8 cellular contexts compared by ENCODE assay signal in genomic region chr1:152111515-152111968, GRCh38. TPM values are rescaled to one million over a fixed set of nuclear protein-coding genes. Genes with fewer than 3 reads are reported as not detected.
DNase-seq lines count a peak whose midpoint lies in the region; ATAC-seq and TF ChIP-seq lines count a peak whose summit lies in the region.

No MANE protein-coding gene starts in this region.

- peaks cover 23 to 36% of the 10 kb centered on the region in 2 donors for H3K4me1 ChIP-seq in mucosa of rectum (ENCODE audit: control insufficient read depth in 2 of 2, insufficient read depth in 2 of 2, low read length in 2 of 2)

- H3K4me3 ChIP-seq in choroid plexus epithelial cell (ENCODE audit: low read depth, low read length) (peak overlapping the region; percentile 49), mucosa of rectum (ENCODE audit: low read length in 2 of 2) (peak overlapping the region; percentile 43 to 67)

- no peak overlapping the region for H3K9ac ChIP-seq in mucosa of rectum (ENCODE audit: low read depth in 1 of 2, low read length in 2 of 2)

- ATAC-seq in HG03175 (IDR thresholded peaks at IDR 0.05; ENCODE audit: unreplicated experiment), result no peak

- H3K36me3 ChIP-seq in mucosa of rectum (ENCODE audit: control insufficient read depth in 2 of 2, insufficient read depth in 2 of 2, low read length in 2 of 2), result no peaks in the 10 kb centered on the region

- no peak overlapping the region for H3K4me3 Mint-ChIP-seq in osteocyte (ENCODE audit: unreplicated experiment)

- no peaks in the 10 kb centered on the region for H3K4me1 Mint-ChIP-seq in osteocyte (ENCODE audit: unreplicated experiment)

- peaks cover 5% of the 10 kb centered on the region for H3K27me3 Mint-ChIP-seq in osteocyte (ENCODE audit: unreplicated experiment)

- no peaks in the 10 kb centered on the region for H3K36me3 Mint-ChIP-seq in osteocyte (ENCODE audit: unreplicated experiment)

- no peak overlapping the region for H3K27ac Mint-ChIP-seq in osteocyte (ENCODE audit: unreplicated experiment)

- peak; percentile 57 for DNase-seq in activated CD4-positive, alpha-beta T cell treated with anti-CD3 and anti-CD28 coated beads for 48 hours
- DNase-seq in activated CD4-positive, alpha-beta T cell treated with anti-CD3 and anti-CD28 coated beads for 1 hour, result no peak
- peak; percentile 56 for DNase-seq in NCI-H748 treated with DMSO at 0.1 percent for 48 hours (lab: John Stamatoyannopoulos, UW)
- DNase-seq in choroid plexus epithelial cell (ENCODE audit: low read depth), result peak; percentile 55
- no peak for DNase-seq in osteocyte (ENCODE audit: extremely low spot score, unreplicated experiment)
- no peak for DNase-seq in NCI-H2107 (lab: John Stamatoyannopoulos, UW)

- H3K27me3 ChIP-seq in mucosa of rectum (ENCODE audit: control insufficient read depth in 2 of 2, insufficient read depth in 2 of 2, low read length in 2 of 2), result peaks cover 73 to 80% of the 10 kb centered on the region in 2 donors

- H3K27ac ChIP-seq in mucosa of rectum (ENCODE audit: low read depth in 2 of 2, low read length in 2 of 2), result no peak overlapping the region

- no peaks in the 10 kb centered on the region for H3K9me3 ChIP-seq in mucosa of rectum (ENCODE audit: control insufficient read depth in 2 of 2, low read length in 2 of 2)

- H3K9me3 Mint-ChIP-seq in osteocyte (ENCODE audit: unreplicated experiment), result peaks cover 6% of the 10 kb centered on the region

- TF ChIP-seq CTCF in choroid plexus epithelial cell (conservative IDR thresholded peaks at IDR 0.05; ENCODE audit: low read depth, low read length) (no peak), osteocyte (IDR thresholded peaks at IDR 0.05) (no peak)

RNA-seq across cellular contexts. Expression of gene TCHH, which starts 3.7 kb away (rescaled TPM):
- total RNA-seq in osteocyte, result 0.05 TPM in 1 of 2 replicates, not detected in the other

RNA-seq across cellular contexts. Expression of gene TCHHL1, which starts 22.7 kb away (rescaled TPM):
- not detected in 2 replicates for total RNA-seq in osteocyte

RNA-seq across cellular contexts. Expression of gene RPTN, which starts 47.5 kb away (rescaled TPM):
- not detected in 2 replicates for total RNA-seq in osteocyte

Comparison
In these comparisons a context has a peak if more than half of its experiments do, and no peak if none do; other contexts are left out.
1. DNase-seq: peak in activated CD4-positive, alpha-beta T cell treated with anti-CD3 and anti-CD28 coated beads for 48 hours (single experiment), NCI-H748 treated with DMSO at 0.1 percent for 48 hours (single experiment) and choroid plexus epithelial cell (single experiment); none in activated CD4-positive, alpha-beta T cell treated with anti-CD3 and anti-CD28 coated beads for 1 hour (single experiment), osteocyte (single experiment) and NCI-H2107 (single experiment).